Comparison of ENCODE assay signal across 19 cellular contexts in genomic region chr7:2905500-2905899, GRCh38.
"Had no signal": no experiment of that assay in that cellular context is flagged by ENCODE, and none has a peak within 500 bp of the region (broad histone marks: within the 10 kb centered on the region; RNA-seq: fewer than 3 reads in every experiment).

No MANE protein-coding gene starts in this region.

- H3K27me3 Mint-ChIP-seq: activated CD4-positive, alpha-beta T cell treated with anti-CD3 and anti-CD28 coated beads, Interleukin-2, amount 10 ng/mL, durations not matched to agents 7 days and 5 days; T-cell had no signal

- H3K9me3 Mint-ChIP-seq: activated CD4-positive, alpha-beta T cell treated with anti-CD3 and anti-CD28 coated beads, Interleukin-2, amount 10 ng/mL, durations not matched to agents 7 days and 5 days had no signal

- H3K9me3 ChIP-seq: colonic mucosa, suprapubic skin, transverse colon, vagina had no signal

- H3K27ac Mint-ChIP-seq: activated CD4-positive, alpha-beta T cell treated with anti-CD3 and anti-CD28 coated beads, Interleukin-2, amount 10 ng/mL, durations not matched to agents 7 days and 5 days; activated naive CD4-positive, alpha-beta T cell treated with anti-CD3 and anti-CD28 coated beads for 36 hours had no signal

- ATAC-seq: left lung; SK-N-SH treated with all-trans-retinoic acid at 6 μM for 48 hours; stimulated activated naive CD8-positive, alpha-beta T cell treated with anti-CD3 and anti-CD28 coated beads, Interleukin-15, Interleukin-2, amounts not matched to agents 100 U/mL and 50 U/mL, for 24 hours; T-cell had no signal

- H3K4me1 ChIP-seq: colonic mucosa, left lung, suprapubic skin, transverse colon, vagina had no signal

- H3K4me3 Mint-ChIP-seq: activated CD4-positive, alpha-beta T cell treated with anti-CD3 and anti-CD28 coated beads, Interleukin-2, amount 10 ng/mL, durations not matched to agents 7 days and 5 days; activated naive CD4-positive, alpha-beta T cell treated with anti-CD3 and anti-CD28 coated beads for 36 hours; T-cell had no signal

- DNase-seq: activated CD4-positive, alpha-beta T cell treated with anti-CD3 and anti-CD28 coated beads, Interleukin-2, amount 10 ng/mL, durations not matched to agents 7 days and 5 days; activated CD8-positive, alpha-beta memory T cell treated with anti-CD3 and anti-CD28 coated beads for 24 hours; activated CD8-positive, alpha-beta memory T cell treated with anti-CD3 and anti-CD28 coated beads, Interleukin-2, amount 50 U/mL, for 48 hours; activated naive CD4-positive, alpha-beta T cell treated with anti-CD3 and anti-CD28 coated beads for 36 hours; aorta; brain microvascular endothelial cell; central memory CD4-positive, alpha-beta T cell; colonic mucosa; erythroblast; foreskin melanocyte; midbrain; stimulated activated naive CD8-positive, alpha-beta T cell treated with anti-CD3 and anti-CD28 coated beads, Interleukin-15, Interleukin-2, amounts not matched to agents 100 U/mL and 50 U/mL, for 24 hours; T-cell; T1000; transverse colon had no signal

- H3K36me3 ChIP-seq: brain microvascular endothelial cell, colonic mucosa, left lung, suprapubic skin, transverse colon, vagina had no signal

- H3K27ac ChIP-seq: brain microvascular endothelial cell, colonic mucosa, left lung, suprapubic skin, transverse colon, vagina had no signal

- H3K27me3 ChIP-seq: brain microvascular endothelial cell, colonic mucosa, left lung, transverse colon, vagina had no signal

- H3K4me3 ChIP-seq: colonic mucosa, left lung, suprapubic skin, transverse colon, vagina had no signal
